In the genomic region with DNA sequence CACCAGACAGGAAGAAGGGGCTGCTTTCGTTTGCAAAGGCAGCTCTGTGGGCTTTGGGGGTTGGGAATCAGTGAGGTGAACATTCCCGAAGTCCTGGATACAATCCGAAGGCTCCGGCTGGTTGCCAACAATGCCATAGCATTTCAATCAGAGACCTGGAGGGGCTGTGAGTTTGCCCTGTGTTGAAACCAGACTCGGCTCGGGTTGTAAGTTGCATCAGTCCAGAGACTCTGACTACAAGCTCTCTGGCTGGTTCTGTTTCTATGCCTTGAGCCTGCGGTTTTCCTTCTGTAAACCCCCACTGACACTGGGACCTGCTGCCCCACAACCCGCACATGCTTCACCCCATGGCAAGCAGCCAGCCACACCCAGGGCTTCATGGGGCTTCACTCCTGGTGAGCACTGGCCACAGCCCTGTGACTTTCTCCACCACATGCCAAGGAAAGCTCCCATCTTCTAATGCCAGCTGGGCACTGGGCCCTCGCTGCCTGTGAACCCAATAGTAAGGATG, we compare ENCODE assay signal across 17 cellular contexts.
DNase-seq lines count a peak whose midpoint lies in the region; ATAC-seq and TF ChIP-seq lines count a peak whose summit lies in the region.
"Had no signal": no experiment of that assay in that cellular context is flagged by ENCODE, and none has a peak within 500 bp of the region (broad histone marks: within the 10 kb centered on the region; RNA-seq: fewer than 3 reads in every experiment).

No MANE protein-coding gene starts in this region.

- TF ChIP-seq CTCF in AG09309 (IDR thresholded peaks at IDR 0.05; ENCODE audit: control insufficient read depth, insufficient read depth, low read depth, low read length, missing control alignments) = no peak

- DNase-seq in AG09309 (ENCODE audit: low read depth) = peak; percentile 42
- peak; percentile 29 for DNase-seq in HT-29 (ENCODE audit: low spot score)
- DNase-seq in SIG-M5 treated with dmso at 0.1 percent for 504 hours (lab: John Stamatoyannopoulos, UW; ENCODE audit: unreplicated experiment) = peak; percentile 81
- DNase-seq in islet precursor cell = peak; percentile 44
- DNase-seq in KBM-7 = no peak
- no peak for DNase-seq in NCI-H1048 (lab: John Stamatoyannopoulos, UW)
- DNase-seq in stimulated activated naive CD8-positive, alpha-beta T cell treated with anti-CD3 and anti-CD28 coated beads, Interleukin-15, Interleukin-2, amounts not matched to agents 100 U/mL and 50 U/mL, for 24 hours = no peak
- DNase-seq in stimulated activated naive CD4-positive, alpha-beta T cell treated with Interleukin-2 at 50 U/mL for 16 hours (lab: John Stamatoyannopoulos, UW) = no peak
- DNase-seq: activated CD4-positive, CD25-positive, alpha-beta regulatory T cell; activated CD8-positive, alpha-beta memory T cell treated with anti-CD3 and anti-CD28 coated beads, Interleukin-2, amount 50 U/mL, for 48 hours; adrenal gland; immature natural killer cell; NCI-H2029 treated with DMSO at 0.1 percent for 48 hours; stimulated activated CD4-positive, alpha-beta T cell treated with anti-CD3 and anti-CD28 coated beads, Interleukin-2, amount 100 ng/mL, for 48 hours; upper lobe of right lung had no signal

- no peak overlapping the region for H3K4me3 ChIP-seq in AG09309 (ENCODE audit: control insufficient read depth, low read depth, low read length)
- H3K4me3 ChIP-seq: adrenal gland, dorsolateral prefrontal cortex, K562, upper lobe of right lung had no signal

- ATAC-seq in stimulated activated naive CD8-positive, alpha-beta T cell treated with anti-CD3 and anti-CD28 coated beads, Interleukin-15, Interleukin-2, amounts not matched to agents 100 U/mL and 50 U/mL, for 24 hours = no peak
- ATAC-seq: upper lobe of right lung had no signal

- in situ Hi-C loops in KBM-7 (cut with MboI; ENCODE audit: low pct_unique_long_range_greater_than_20kb, low sequenced_read_pairs) = no loop called here

Comparison
In these comparisons a context has a peak if more than half of its experiments do, and no peak if none do; other contexts are left out.
1. DNase-seq: peak in AG09309 (single experiment), HT-29 (single experiment), SIG-M5 treated with dmso at 0.1 percent for 504 hours (single experiment) and islet precursor cell (single experiment); none in KBM-7 (single experiment), NCI-H1048 (single experiment), stimulated activated naive CD8-positive, alpha-beta T cell treated with anti-CD3 and anti-CD28 coated beads, Interleukin-15, Interleukin-2, amounts not matched to agents 100 U/mL and 50 U/mL, for 24 hours (single experiment) and stimulated activated naive CD4-positive, alpha-beta T cell treated with Interleukin-2 at 50 U/mL for 16 hours (single experiment).